Comparison of ENCODE assay signal across 16 cellular contexts in genomic region chr1:25620701-25621350, GRCh38. TPM values are rescaled to one million over a fixed set of nuclear protein-coding genes. Genes with fewer than 3 reads are reported as not detected.
DNase-seq lines count a peak whose midpoint lies in the region; ATAC-seq lines count a peak whose summit lies in the region.
"Had no signal": no experiment of that assay in that cellular context is flagged by ENCODE, and none has a peak within 500 bp of the region (broad histone marks: within the 10 kb centered on the region; RNA-seq: fewer than 3 reads in every experiment).

No MANE protein-coding gene starts in this region.

- no peaks in the 10 kb centered on the region for H3K9me3 ChIP-seq in effector memory CD4-positive, alpha-beta T cell (ENCODE audit: control insufficient read depth, low read length)
- H3K9me3 ChIP-seq: suprapubic skin had no signal

- no peaks in the 10 kb centered on the region for H3K9me3 Mint-ChIP-seq in activated T-cell treated with anti-CD3 and anti-CD28 coated beads, Interleukin-2, amount 50 U/mL, for 4 hours
- H3K9me3 Mint-ChIP-seq in activated CD8-positive, alpha-beta T cell treated with anti-CD3 and anti-CD28 coated beads, Interleukin-2, amount 10 ng/mL, durations not matched to agents 7 days and 5 days (ENCODE audit: insufficient read depth) = peaks cover 2% of the 10 kb centered on the region
- no peaks in the 10 kb centered on the region for H3K9me3 Mint-ChIP-seq in stimulated activated effector memory CD8-positive, alpha-beta T cell treated with anti-CD3 and anti-CD28 coated beads, Interleukin-12 subunit alpha, Interleukin-12 subunit beta, amount 100 ng/mL, for 72 hours

- no peaks in the 10 kb centered on the region for H3K27me3 ChIP-seq in effector memory CD4-positive, alpha-beta T cell (replicated peaks; ENCODE audit: control insufficient read depth, insufficient read depth, low read length, poor library complexity, severe bottlenecking)
- H3K27me3 ChIP-seq: suprapubic skin had no signal

- ATAC-seq in activated T-cell treated with anti-CD3 and anti-CD28 coated beads, Interleukin-2, amount 50 U/mL, for 4 hours = no peak
- no peak for ATAC-seq in activated CD8-positive, alpha-beta T cell treated with anti-CD3 and anti-CD28 coated beads, Interleukin-2, amount 10 ng/mL, durations not matched to agents 7 days and 5 days
- no peak for ATAC-seq in stimulated activated effector memory CD8-positive, alpha-beta T cell treated with anti-CD3 and anti-CD28 coated beads, Interleukin-12 subunit alpha, Interleukin-12 subunit beta, amount 100 ng/mL, for 72 hours
- ATAC-seq: HCT116 had no signal

- H3K4me3 Mint-ChIP-seq in activated T-cell treated with anti-CD3 and anti-CD28 coated beads, Interleukin-2, amount 50 U/mL, for 4 hours = peak overlapping the region; percentile 86
- H3K4me3 Mint-ChIP-seq in activated CD8-positive, alpha-beta T cell treated with anti-CD3 and anti-CD28 coated beads, Interleukin-2, amount 10 ng/mL, durations not matched to agents 7 days and 5 days = peak overlapping the region; percentile 83
- peak overlapping the region; percentile 82 for H3K4me3 Mint-ChIP-seq in stimulated activated effector memory CD8-positive, alpha-beta T cell treated with anti-CD3 and anti-CD28 coated beads, Interleukin-12 subunit alpha, Interleukin-12 subunit beta, amount 100 ng/mL, for 72 hours

- CTCF ChIA-PET in activated CD8-positive, alpha-beta T cell treated with anti-CD3 and anti-CD28 coated beads, Interleukin-2, amount 10 ng/mL, durations not matched to agents 7 days and 5 days (lab: Charles Lee) = interaction anchor here (1.0 to 4.8 kb wide), 11 partner anchors 11 to 181 kb away, joined by 3 to 63 read pairs (median 4); no protein-coding TSS in a partner anchor

- POLR2A ChIA-PET in activated CD8-positive, alpha-beta T cell treated with anti-CD3 and anti-CD28 coated beads, Interleukin-2, amount 10 ng/mL, durations not matched to agents 7 days and 5 days (lab: Charles Lee) = interaction anchor here (0.9 kb wide), 1 partner anchor 55 kb away, joined by 3 read pairs; no protein-coding TSS in a partner anchor

- peak overlapping the region; percentile 78 for H3K27ac Mint-ChIP-seq in activated CD8-positive, alpha-beta T cell treated with anti-CD3 and anti-CD28 coated beads, Interleukin-2, amount 10 ng/mL, durations not matched to agents 7 days and 5 days
- no peak overlapping the region for H3K27ac Mint-ChIP-seq in stimulated activated effector memory CD8-positive, alpha-beta T cell treated with anti-CD3 and anti-CD28 coated beads, Interleukin-12 subunit alpha, Interleukin-12 subunit beta, amount 100 ng/mL, for 72 hours

- DNase-seq in activated T-cell treated with anti-CD3 and anti-CD28 coated beads, Interleukin-2, amount 50 U/mL, for 4 hours = no peak
- DNase-seq in activated T-cell treated with anti-CD3 and anti-CD28 coated beads, Interleukin-2, amount 50 U/mL, for 1 hour = no peak
- no peak for DNase-seq in activated CD8-positive, alpha-beta T cell treated with anti-CD3 and anti-CD28 coated beads, Interleukin-2, amount 10 ng/mL, durations not matched to agents 7 days and 5 days
- DNase-seq in effector memory CD4-positive, alpha-beta T cell = no peak
- no peak for DNase-seq in stimulated activated effector memory CD8-positive, alpha-beta T cell treated with anti-CD3 and anti-CD28 coated beads, Interleukin-12 subunit alpha, Interleukin-12 subunit beta, amount 100 ng/mL, for 72 hours (ENCODE audit: low spot score in 2 of 2)
- DNase-seq in DMS53 treated with DMSO at 0.1 percent for 48 hours (lab: John Stamatoyannopoulos, UW; ENCODE audit: unreplicated experiment) (no peak), DMS 273 (lab: John Stamatoyannopoulos, UW; ENCODE audit: unreplicated experiment) (no peak)
- DNase-seq in stimulated activated CD4-positive, alpha-beta T cell treated with anti-CD3 and anti-CD28 coated beads, Interleukin-2, amount 100 ng/mL, for 48 hours = no peak
- DNase-seq: DMS53, KBM-7, mammary epithelial cell, NCI-H1436, NCI-H524 had no signal

- H3K27me3 Mint-ChIP-seq in activated T-cell treated with anti-CD3 and anti-CD28 coated beads, Interleukin-2, amount 50 U/mL, for 4 hours (ENCODE audit: low read depth) = peaks cover 2% of the 10 kb centered on the region
- H3K27me3 Mint-ChIP-seq in activated CD8-positive, alpha-beta T cell treated with anti-CD3 and anti-CD28 coated beads, Interleukin-2, amount 10 ng/mL, durations not matched to agents 7 days and 5 days (ENCODE audit: low read depth) = peaks cover 4% of the 10 kb centered on the region

- H3K27ac ChIP-seq in effector memory CD4-positive, alpha-beta T cell (ENCODE audit: insufficient read depth, low read length, poor library complexity, severe bottlenecking) = peak overlapping the region; percentile 44
- H3K27ac ChIP-seq: suprapubic skin had no signal

- H3K4me1 ChIP-seq in effector memory CD4-positive, alpha-beta T cell (ENCODE audit: control insufficient read depth, insufficient read depth, low read length, poor library complexity, severe bottlenecking) = peaks cover 70% of the 10 kb centered on the region

- peaks cover under 1% of the 10 kb centered on the region for H3K36me3 Mint-ChIP-seq in activated T-cell treated with anti-CD3 and anti-CD28 coated beads, Interleukin-2, amount 50 U/mL, for 4 hours (ENCODE audit: insufficient read depth)
- H3K36me3 Mint-ChIP-seq in activated CD8-positive, alpha-beta T cell treated with anti-CD3 and anti-CD28 coated beads, Interleukin-2, amount 10 ng/mL, durations not matched to agents 7 days and 5 days (ENCODE audit: low read depth) = peaks cover 44% of the 10 kb centered on the region
- H3K36me3 Mint-ChIP-seq in stimulated activated effector memory CD8-positive, alpha-beta T cell treated with anti-CD3 and anti-CD28 coated beads, Interleukin-12 subunit alpha, Interleukin-12 subunit beta, amount 100 ng/mL, for 72 hours = peaks cover 6% of the 10 kb centered on the region

- peaks cover 74% of the 10 kb centered on the region for H3K4me1 Mint-ChIP-seq in activated T-cell treated with anti-CD3 and anti-CD28 coated beads, Interleukin-2, amount 50 U/mL, for 4 hours (ENCODE audit: low read depth)
- peaks cover 73% of the 10 kb centered on the region for H3K4me1 Mint-ChIP-seq in activated CD8-positive, alpha-beta T cell treated with anti-CD3 and anti-CD28 coated beads, Interleukin-2, amount 10 ng/mL, durations not matched to agents 7 days and 5 days (ENCODE audit: low read depth)
- H3K4me1 Mint-ChIP-seq in stimulated activated effector memory CD8-positive, alpha-beta T cell treated with anti-CD3 and anti-CD28 coated beads, Interleukin-12 subunit alpha, Interleukin-12 subunit beta, amount 100 ng/mL, for 72 hours = peaks cover 64% of the 10 kb centered on the region

- no peaks in the 10 kb centered on the region for H3K36me3 ChIP-seq in effector memory CD4-positive, alpha-beta T cell (ENCODE audit: control insufficient read depth, insufficient read depth, low read length)
- H3K36me3 ChIP-seq: suprapubic skin had no signal

- H3K4me3 ChIP-seq in effector memory CD4-positive, alpha-beta T cell (ENCODE audit: insufficient read depth, low read depth, low read length, poor library complexity, severe bottlenecking) = peak overlapping the region; percentile 69
- H3K4me3 ChIP-seq: smooth muscle cell, suprapubic skin had no signal

RNA-seq across cellular contexts. Expression of gene MAN1C1, which starts 4.2 kb away (rescaled TPM):
- 1 to 10 TPM; 2.7 to 5.7 (median 3.1) TPM for total RNA-seq in activated T-cell treated with anti-CD3 and anti-CD28 coated beads, Interleukin-2, amount 50 U/mL, for 4 hours
- 10 to 100 TPM; 16.8 to 17.9 TPM for total RNA-seq in activated CD8-positive, alpha-beta T cell treated with anti-CD3 and anti-CD28 coated beads, Interleukin-2, amount 10 ng/mL, durations not matched to agents 7 days and 5 days
